8 cellular contexts compared by ENCODE assay signal in the genomic region with DNA sequence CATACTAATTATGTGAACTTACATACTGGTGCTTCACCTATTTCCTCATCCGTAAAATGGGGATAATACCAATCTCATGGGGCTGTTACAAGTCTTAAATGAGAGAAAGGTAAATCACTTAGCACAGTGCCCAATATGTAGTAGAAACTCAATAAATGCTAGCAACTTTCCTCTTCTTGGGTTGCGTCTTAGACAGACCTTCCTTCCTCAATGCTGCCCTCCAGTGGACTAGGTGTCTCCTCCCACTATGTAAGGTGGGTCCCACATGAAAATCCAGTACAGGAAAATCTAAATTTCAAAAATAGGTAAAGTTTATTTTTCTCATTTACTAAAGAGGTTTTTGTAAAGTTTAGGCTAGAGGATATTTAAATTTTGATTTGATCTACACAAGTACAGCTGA. TPM values are rescaled to one million over a fixed set of nuclear protein-coding genes. Genes with fewer than 3 reads are reported as not detected.
DNase-seq lines count a peak whose midpoint lies in the region; ATAC-seq, FAIRE-seq and TF ChIP-seq lines count a peak whose summit lies in the region.

No MANE protein-coding gene starts in this region.

- H3K9me3 ChIP-seq in T-helper 17 cell (ENCODE audit: control insufficient read depth, low read length, poor library complexity, severe bottlenecking) = no peaks in the 10 kb centered on the region

- no peaks in the 10 kb centered on the region for H3K9me3 Mint-ChIP-seq in naive B cell

- no peaks in the 10 kb centered on the region for H3K36me3 ChIP-seq in GM06990 (ENCODE audit: control insufficient read depth, insufficient read depth, low read length)

- H3K27ac Mint-ChIP-seq in T-helper 17 cell = peak overlapping the region; percentile 14
- peak overlapping the region in 1 of 6 donors; percentile 65 for H3K27ac Mint-ChIP-seq in naive B cell

- DNase-seq in GM06990 (ENCODE audit: extremely low read depth, insufficient read length) (no peak), HTR-8/SVneo (ENCODE audit: insufficient read length, low spot score) (peak; percentile 6), T-helper 17 cell (peak in 2 of 3 donors; percentile 9 to 32), naive B cell (peak; percentile 46)
- DNase-seq in central memory CD4-positive, alpha-beta T cell = peak; percentile 51

- H3K27me3 ChIP-seq in GM06990 (replicated peaks; ENCODE audit: control insufficient read depth, insufficient read depth, low read length) = no peaks in the 10 kb centered on the region

- ATAC-seq in T-helper 17 cell = peak; percentile 84
- peak; percentile 81 to 88 for ATAC-seq in naive B cell (ENCODE audit: low read depth in 2 of 2)
- no peak for ATAC-seq in HG03039 (IDR thresholded peaks at IDR 0.05; ENCODE audit: unreplicated experiment)
- ATAC-seq in GM19397 (IDR thresholded peaks at IDR 0.05; ENCODE audit: unreplicated experiment) = no peak

- H3K4me1 Mint-ChIP-seq in T-helper 17 cell (no peaks in the 10 kb centered on the region), naive B cell (peaks cover 0 to 17% (median 6%) of the 10 kb centered on the region in 3 donors)

- no peak overlapping the region for H3K4me3 Mint-ChIP-seq in T-helper 17 cell
- H3K4me3 Mint-ChIP-seq in naive B cell = no peak overlapping the region

- FAIRE-seq in A204.1 (lab: Jason Lieb, UNC) = peak; percentile 96
- no peak for FAIRE-seq in HTR-8/SVneo (lab: Jason Lieb, UNC)

- H3K36me3 Mint-ChIP-seq in T-helper 17 cell (ENCODE audit: low read depth) (no peaks in the 10 kb centered on the region), naive B cell (no peaks in the 10 kb centered on the region)

- no peak overlapping the region for H3K4me3 ChIP-seq in GM06990 (replicated peaks; ENCODE audit: low read depth, low read length)

- H3K27me3 Mint-ChIP-seq in T-helper 17 cell (no peaks in the 10 kb centered on the region), naive B cell (no peaks in the 10 kb centered on the region)

- peak; percentile 79 for TF ChIP-seq CTCF in GM06990 (IDR thresholded peaks at IDR 0.05; ENCODE audit: insufficient read depth, low read length, poor library complexity, severe bottlenecking)

RNA-seq across cellular contexts. Expression of a gene that starts 20.6 kb away (rescaled TPM):
- 1 to 10 TPM; 5.0 to 5.5 TPM for total RNA-seq in T-helper 17 cell
- polyA plus RNA-seq in naive B cell (ENCODE audit: low read depth in 6 of 6) = 1 to 10 TPM in 5 of 6 donors, not detected in 1; 2.9 to 5.2 (median 3.8) TPM

RNA-seq across cellular contexts. Expression of a gene that starts 43.4 kb away (rescaled TPM):
- total RNA-seq in T-helper 17 cell = 100 to 1,000 TPM; 114 to 116 TPM
- 100 to 1,000 TPM in 4 of 6 donors, 10 to 100 TPM in 2; 89.4 to 191 (median 128) TPM for polyA plus RNA-seq in naive B cell (ENCODE audit: low read depth in 6 of 6)

Comparison
In these comparisons a context has a peak if more than half of its experiments do, and no peak if none do; other contexts are left out.
1. ATAC-seq: peak in T-helper 17 cell (single experiment) and naive B cell (2 of 2); none in HG03039 (single experiment) and GM19397 (single experiment).